Comparison of ENCODE assay signal across 8 cellular contexts in genomic region chr16:4273858-4274291, GRCh38. TPM values are rescaled to one million over a fixed set of nuclear protein-coding genes. Genes with fewer than 3 reads are reported as not detected.
DNase-seq lines count a peak whose midpoint lies in the region; ATAC-seq and TF ChIP-seq lines count a peak whose summit lies in the region.

No MANE protein-coding gene starts in this region.

- H3K36me3 ChIP-seq in ACC112 (ENCODE audit: insufficient read depth, low read length) (no peaks in the 10 kb centered on the region), neutrophil (no peaks in the 10 kb centered on the region), uterus (no peaks in the 10 kb centered on the region)

- H3K9me3 ChIP-seq in neutrophil (no peaks in the 10 kb centered on the region), uterus (no peaks in the 10 kb centered on the region)

- H3K79me2 ChIP-seq in ACC112 (ENCODE audit: control insufficient read depth, insufficient read depth, low read length, unreplicated experiment) = peaks cover 20% of the 10 kb centered on the region

- peaks cover 7% of the 10 kb centered on the region for H3K4me1 ChIP-seq in ACC112 (ENCODE audit: control insufficient read depth, insufficient read depth, low read length, unreplicated experiment)
- peaks cover 28 to 32% of the 10 kb centered on the region in 2 experiments for H3K4me1 ChIP-seq in neutrophil (ENCODE audit: control insufficient read depth in 1 of 2, insufficient read depth in 1 of 2, low read depth in 1 of 2, low read length in 1 of 2)
- H3K4me1 ChIP-seq in uterus = peaks cover 0 to 5% of the 10 kb centered on the region in 2 donors

- DNase-seq in GM13976 (ENCODE audit: low spot score) = peak; percentile 71
- DNase-seq in NCI-H2171 treated with DMSO at 0.1 percent for 48 hours (lab: John Stamatoyannopoulos, UW) = peak; percentile 47
- DNase-seq in activated T-cell treated with anti-CD3 and anti-CD28 coated beads, Interleukin-2, amount 50 U/mL, for 72 hours = peak; percentile 64 to 73
- peak; percentile 64 for DNase-seq in fibroblast of the aortic adventitia (ENCODE audit: low read depth)
- peak; percentile 61 to 67 for DNase-seq in uterus

- H3K9me3 Mint-ChIP-seq in activated T-cell treated with anti-CD3 and anti-CD28 coated beads, Interleukin-2, amount 50 U/mL, for 72 hours = no peaks in the 10 kb centered on the region

- H3K4me3 ChIP-seq in ACC112 (ENCODE audit: low read depth, low read length) (peak overlapping the region; percentile 96), fibroblast of the aortic adventitia (ENCODE audit: low read depth, low read length) (peak overlapping the region; percentile 94), neutrophil (ENCODE audit: low read depth in 1 of 2, low read length in 1 of 2) (peak overlapping the region; percentile 61 to 80), uterus (peak overlapping the region; percentile 67 to 99)

- in situ Hi-C loops in GM13976 (cut with MboI; ENCODE audit: low sequenced_read_pairs, unreplicated experiment) = no loop called here

- TF ChIP-seq CTCF in GM13976 (IDR thresholded peaks at IDR 0.05; ENCODE audit: borderline replicate concordance, control extremely low read depth, extremely low read depth, insufficient read depth, missing control alignments) = peak; percentile 55
- TF ChIP-seq CTCF in fibroblast of the aortic adventitia (IDR thresholded peaks at IDR 0.05; ENCODE audit: insufficient read depth, low read length) = peak; percentile 53
- no peak for TF ChIP-seq CTCF in neutrophil (IDR thresholded peaks at IDR 0.05)
- peak; percentile 7 to 50 (median 36) for TF ChIP-seq CTCF in uterus (IDR thresholded peaks at IDR 0.05)

- ATAC-seq in activated T-cell treated with anti-CD3 and anti-CD28 coated beads, Interleukin-2, amount 50 U/mL, for 72 hours (replicated peaks in 1 of 2) = peak; percentile 14 to 22
- no peak for ATAC-seq in GM21515 (IDR thresholded peaks at IDR 0.05; ENCODE audit: unreplicated experiment)

- no peaks in the 10 kb centered on the region for H3K27me3 Mint-ChIP-seq in activated T-cell treated with anti-CD3 and anti-CD28 coated beads, Interleukin-2, amount 50 U/mL, for 72 hours (ENCODE audit: low read depth)

- peak overlapping the region; percentile 73 for H3K27ac Mint-ChIP-seq in activated T-cell treated with anti-CD3 and anti-CD28 coated beads, Interleukin-2, amount 50 U/mL, for 72 hours

- intact Hi-C loops in uterus (cut with DNase I; ENCODE audit: low total_unique reads) = no loop called here

- peaks cover 15% of the 10 kb centered on the region for H3K4me1 Mint-ChIP-seq in activated T-cell treated with anti-CD3 and anti-CD28 coated beads, Interleukin-2, amount 50 U/mL, for 72 hours (ENCODE audit: low read depth)

- peak in 1 of 2 donors; percentile 5 for TF ChIP-seq POLR2A in uterus (IDR thresholded peaks at IDR 0.05)

- no peaks in the 10 kb centered on the region for H3K27me3 ChIP-seq in ACC112 (ENCODE audit: insufficient read depth, low read length)
- no peaks in the 10 kb centered on the region for H3K27me3 ChIP-seq in neutrophil
- no peaks in the 10 kb centered on the region for H3K27me3 ChIP-seq in uterus

- H3K4me3 Mint-ChIP-seq in activated T-cell treated with anti-CD3 and anti-CD28 coated beads, Interleukin-2, amount 50 U/mL, for 72 hours = peak overlapping the region; percentile 92

- H2AFZ ChIP-seq in ACC112 (ENCODE audit: low read length, unreplicated experiment) = peak overlapping the region; percentile 55

- H3K27ac ChIP-seq in ACC112 (ENCODE audit: low read depth, low read length) = peak overlapping the region; percentile 50
- H3K27ac ChIP-seq in neutrophil = peak overlapping the region; percentile 89
- peak overlapping the region; percentile 88 to 89 for H3K27ac ChIP-seq in uterus

- peaks cover 0 to 3% of the 10 kb centered on the region in 2 donors for H3K36me3 Mint-ChIP-seq in activated T-cell treated with anti-CD3 and anti-CD28 coated beads, Interleukin-2, amount 50 U/mL, for 72 hours (ENCODE audit: insufficient read depth in 2 of 2)

RNA-seq across cellular contexts. Expression of gene TFAP4, which starts 1.1 kb away (rescaled TPM):
- 10 to 100 TPM; 17.8 to 27.2 TPM for total RNA-seq in activated T-cell treated with anti-CD3 and anti-CD28 coated beads, Interleukin-2, amount 50 U/mL, for 72 hours
- 5.5 and 10.6 TPM in 2 replicates for total RNA-seq in fibroblast of the aortic adventitia (ENCODE audit: low replicate concordance)
- total RNA-seq in uterus = 10 to 100 TPM in 2 of 4 donors, 1 to 10 TPM in 2; 2.1 to 18.7 (median 8.2) TPM

RNA-seq across cellular contexts. Expression of gene SRL, which starts 32.0 kb away (rescaled TPM):
- total RNA-seq in activated T-cell treated with anti-CD3 and anti-CD28 coated beads, Interleukin-2, amount 50 U/mL, for 72 hours = not detected
- total RNA-seq in fibroblast of the aortic adventitia (ENCODE audit: low replicate concordance) (0.09 and 0.25 TPM in 2 replicates), uterus (10 to 100 TPM in 1 of 4 donors, 1 to 10 TPM in 2, under 1 TPM in 1; 0.29 to 10.1 (median 7.6) TPM)

RNA-seq across cellular contexts. Expression of gene GLIS2, which starts 42.0 kb away (rescaled TPM):
- total RNA-seq in activated T-cell treated with anti-CD3 and anti-CD28 coated beads, Interleukin-2, amount 50 U/mL, for 72 hours = 1 to 10 TPM; 1.3 to 1.7 TPM
- 3.3 and 6.6 TPM in 2 replicates for total RNA-seq in fibroblast of the aortic adventitia (ENCODE audit: low replicate concordance)
- 10 to 100 TPM in 1 of 4 donors, 1 to 10 TPM in 3; 2.9 to 55.8 (median 5.1) TPM for total RNA-seq in uterus
